ENCODE assay signal across 1 cellular context in the genomic region with DNA sequence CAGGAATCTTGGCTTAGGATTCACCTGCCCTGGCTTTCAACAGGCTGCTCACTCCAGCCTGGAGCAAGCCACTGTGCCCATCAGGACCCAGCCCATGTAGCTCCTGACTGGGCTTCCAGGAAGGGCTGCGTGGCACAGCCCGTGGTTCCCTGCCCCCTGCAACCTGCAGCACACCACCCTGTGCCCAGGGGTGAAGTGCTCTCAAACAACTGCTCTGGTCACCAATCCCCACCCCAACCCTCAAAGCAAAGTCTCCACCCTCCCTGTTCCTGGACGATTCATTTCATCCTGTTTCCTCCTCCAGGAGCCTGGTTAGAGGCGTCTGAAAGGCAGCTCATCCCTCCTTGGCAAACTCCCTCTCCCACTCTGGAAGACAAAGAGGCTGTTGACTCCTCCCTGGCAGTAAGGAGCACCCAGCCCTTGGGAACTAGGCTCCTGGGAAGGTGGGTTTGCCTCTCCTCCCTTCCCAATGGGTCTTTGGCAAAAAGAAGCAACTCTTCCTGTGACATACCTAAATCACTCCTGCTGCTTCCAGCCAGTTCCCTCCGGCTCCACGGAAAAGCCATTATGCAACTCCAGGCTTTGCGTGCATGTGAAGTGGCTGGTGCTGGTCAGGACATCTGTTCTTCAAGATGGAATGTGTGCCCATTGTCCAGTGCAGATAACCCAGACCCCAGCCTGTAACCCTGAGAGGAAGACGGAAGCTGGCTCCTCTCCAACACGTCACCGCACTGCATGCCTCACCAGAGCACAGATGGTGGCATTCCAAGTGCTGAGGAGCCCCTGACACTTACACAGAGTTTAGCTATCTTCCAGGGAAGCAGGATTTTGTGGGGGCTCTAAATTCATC.
TF ChIP-seq lines count a peak whose summit lies in the region.

No MANE protein-coding gene starts in this region.

TF ChIP-seq in HepG2, 621 proteins besides CTCF, POLR2A, EP300 and RAD21 (continued from another document):
- no peak for TF ChIP-seq KAT8 (CRISPR knock-in tag; IDR thresholded peaks at IDR 0.05)
- TF ChIP-seq, protein P1, sequence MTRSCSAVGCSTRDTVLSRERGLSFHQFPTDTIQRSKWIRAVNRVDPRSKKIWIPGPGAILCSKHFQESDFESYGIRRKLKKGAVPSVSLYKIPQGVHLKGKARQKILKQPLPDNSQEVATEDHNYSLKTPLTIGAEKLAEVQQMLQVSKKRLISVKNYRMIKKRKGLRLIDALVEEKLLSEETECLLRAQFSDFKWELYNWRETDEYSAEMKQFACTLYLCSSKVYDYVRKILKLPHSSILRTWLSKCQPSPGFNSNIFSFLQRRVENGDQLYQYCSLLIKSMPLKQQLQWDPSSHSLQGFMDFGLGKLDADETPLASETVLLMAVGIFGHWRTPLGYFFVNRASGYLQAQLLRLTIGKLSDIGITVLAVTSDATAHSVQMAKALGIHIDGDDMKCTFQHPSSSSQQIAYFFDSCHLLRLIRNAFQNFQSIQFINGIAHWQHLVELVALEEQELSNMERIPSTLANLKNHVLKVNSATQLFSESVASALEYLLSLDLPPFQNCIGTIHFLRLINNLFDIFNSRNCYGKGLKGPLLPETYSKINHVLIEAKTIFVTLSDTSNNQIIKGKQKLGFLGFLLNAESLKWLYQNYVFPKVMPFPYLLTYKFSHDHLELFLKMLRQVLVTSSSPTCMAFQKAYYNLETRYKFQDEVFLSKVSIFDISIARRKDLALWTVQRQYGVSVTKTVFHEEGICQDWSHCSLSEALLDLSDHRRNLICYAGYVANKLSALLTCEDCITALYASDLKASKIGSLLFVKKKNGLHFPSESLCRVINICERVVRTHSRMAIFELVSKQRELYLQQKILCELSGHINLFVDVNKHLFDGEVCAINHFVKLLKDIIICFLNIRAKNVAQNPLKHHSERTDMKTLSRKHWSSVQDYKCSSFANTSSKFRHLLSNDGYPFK (CRISPR knock-in tag; IDR thresholded peaks at IDR 0.05; ENCODE audit: borderline replicate concordance), result no peak
- TF ChIP-seq ZNF768 (CRISPR knock-in tag; IDR thresholded peaks at IDR 0.05), result no peak
- TF ChIP-seq, protein P2, sequence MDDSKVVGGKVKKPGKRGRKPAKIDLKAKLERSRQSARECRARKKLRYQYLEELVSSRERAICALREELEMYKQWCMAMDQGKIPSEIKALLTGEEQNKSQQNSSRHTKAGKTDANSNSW (CRISPR knock-in tag; IDR thresholded peaks at IDR 0.05; ENCODE audit: borderline replicate concordance), result no peak
- TF ChIP-seq, protein P3, sequence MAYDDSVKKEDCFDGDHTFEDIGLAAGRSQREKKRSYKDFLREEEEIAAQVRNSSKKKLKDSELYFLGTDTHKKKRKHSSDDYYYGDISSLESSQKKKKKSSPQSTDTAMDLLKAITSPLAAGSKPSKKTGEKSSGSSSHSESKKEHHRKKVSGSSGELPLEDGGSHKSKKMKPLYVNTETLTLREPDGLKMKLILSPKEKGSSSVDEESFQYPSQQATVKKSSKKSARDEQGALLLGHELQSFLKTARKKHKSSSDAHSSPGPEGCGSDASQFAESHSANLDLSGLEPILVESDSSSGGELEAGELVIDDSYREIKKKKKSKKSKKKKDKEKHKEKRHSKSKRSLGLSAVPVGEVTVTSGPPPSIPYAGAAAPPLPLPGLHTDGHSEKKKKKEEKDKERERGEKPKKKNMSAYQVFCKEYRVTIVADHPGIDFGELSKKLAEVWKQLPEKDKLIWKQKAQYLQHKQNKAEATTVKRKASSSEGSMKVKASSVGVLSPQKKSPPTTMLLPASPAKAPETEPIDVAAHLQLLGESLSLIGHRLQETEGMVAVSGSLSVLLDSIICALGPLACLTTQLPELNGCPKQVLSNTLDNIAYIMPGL (CRISPR knock-in tag; IDR thresholded peaks at IDR 0.05; ENCODE audit: borderline replicate concordance in 1 of 2, low read depth in 1 of 2), result no peak
- TF ChIP-seq ZNF598 (CRISPR knock-in tag; IDR thresholded peaks at IDR 0.05; ENCODE audit: borderline replicate concordance), result no peak
- no peak for TF ChIP-seq NONO (IDR thresholded peaks at IDR 0.05)
- TF ChIP-seq NONO (CRISPR knock-in tag; conservative IDR thresholded peaks at IDR 0.05), result no peak
- TF ChIP-seq ZNF205 (CRISPR knock-in tag; IDR thresholded peaks at IDR 0.05), result no peak
- no peak for TF ChIP-seq HOXA9 (CRISPR knock-in tag; IDR thresholded peaks at IDR 0.05; ENCODE audit: borderline replicate concordance)
